Comparison of ENCODE assay signal across 35 cellular contexts in genomic region chrY:7041983-7042382, GRCh38.
DNase-seq lines count a peak whose midpoint lies in the region; ATAC-seq, FAIRE-seq and TF ChIP-seq lines count a peak whose summit lies in the region.
"Had no signal": no experiment of that assay in that cellular context is flagged by ENCODE, and none has a peak within 500 bp of the region (broad histone marks: within the 10 kb centered on the region; RNA-seq: fewer than 3 reads in every experiment).

No MANE protein-coding gene starts in this region.

- H3K27ac ChIP-seq in HepG2 (ENCODE audit: extremely low read length, insufficient read depth, low read length) = no peak overlapping the region
- H3K27ac ChIP-seq: 22Rv1; A549; BLaER1; BLaER1 treated with 17β-estradiol and CSF1 and Interleukin-3, amounts not matched to agents 10 nM and 100 nM; C4-2B had no signal

- no peaks in the 10 kb centered on the region for H3K79me2 ChIP-seq in HepG2 (ENCODE audit: insufficient read depth, low read length)

- H2AFZ ChIP-seq in HepG2 (ENCODE audit: low read length) = no peak overlapping the region

- H3K9ac ChIP-seq in HepG2 (ENCODE audit: insufficient read depth, low read depth, low read length) = no peak overlapping the region
- H3K9ac ChIP-seq: BLaER1; BLaER1 treated with 17β-estradiol and CSF1 and Interleukin-3, amounts not matched to agents 10 nM and 100 nM had no signal

- BruUV-seq in HepG2 (replicated peaks; lab: Mats Ljungman, UMichigan) = no TSS peak

- in situ Hi-C loops in HepG2 (cut with HindIII; ENCODE audit: extremely low pct_ligation_motif_present, low pct_unique_long_range_greater_than_20kb) = no loop called here

- H3K27me3 ChIP-seq in HepG2 (ENCODE audit: control insufficient read depth in 1 of 2, insufficient read depth in 2 of 2, low read length in 2 of 2) = no peaks in the 10 kb centered on the region
- H3K27me3 ChIP-seq: BE2C; BLaER1; BLaER1 treated with 17β-estradiol and CSF1 and Interleukin-3, amounts not matched to agents 10 nM and 100 nM had no signal

- CTCF ChIA-PET in HepG2 (lab: Yijun Ruan, JAX; ENCODE audit: low intra/inter-chr PET ratio, low total read pairs) = no interaction called here

- H3K27me3 Mint-ChIP-seq in central memory CD8-positive, alpha-beta T cell = no peaks in the 10 kb centered on the region
- H3K27me3 Mint-ChIP-seq: B cell; CD4-positive, alpha-beta T cell; CD4-positive, CD25-positive, alpha-beta regulatory T cell; CD8-positive, alpha-beta memory T cell had no signal

- WGBS in HepG2 (ENCODE audit: low lambda C conversion rate) = 33% methylated on average over 3 of the region's 4 CpGs

- no peak for TF ChIP-seq CTCF in HepG2 (CRISPR knock-in tag; IDR thresholded peaks at IDR 0.05)

- intact Hi-C loops in HepG2 (cut with micrococcal nuclease; ENCODE audit: unreplicated experiment) = loop anchor here (1.0 to 5.0 kb wide), 3 partner anchors 35 to 75 kb away; no protein-coding TSS in a partner anchor

- H3K27ac Mint-ChIP-seq in central memory CD8-positive, alpha-beta T cell (ENCODE audit: low read depth) = peak overlapping the region; percentile 90
- H3K27ac Mint-ChIP-seq: B cell; CD14-positive monocyte; CD4-positive, alpha-beta memory T cell; CD4-positive, alpha-beta T cell; CD4-positive, CD25-positive, alpha-beta regulatory T cell; CD8-positive, alpha-beta T cell had no signal

- H4K20me1 ChIP-seq in HepG2 (ENCODE audit: insufficient read depth, low read length) = no peaks in the 10 kb centered on the region
- H4K20me1 ChIP-seq: BLaER1; BLaER1 treated with 17β-estradiol and CSF1 and Interleukin-3, amounts not matched to agents 10 nM and 100 nM had no signal

- no peaks in the 10 kb centered on the region for H3K9me3 ChIP-seq in HepG2 (ENCODE audit: low read length)
- H3K9me3 ChIP-seq: A549; BE2C; BLaER1; BLaER1 treated with 17β-estradiol and CSF1 and Interleukin-3, amounts not matched to agents 10 nM and 100 nM; Caco-2 had no signal

- no peak for DNase-seq in central memory CD8-positive, alpha-beta T cell (ENCODE audit: low spot score in 2 of 2)
- DNase-seq in left lobe of liver (ENCODE audit: low spot score) = no peak
- DNase-seq in HepG2 (ENCODE audit: low spot score) = peak; percentile 15
- no peak for DNase-seq in SIG-M5 treated with dmso at 0.1 percent for 504 hours (lab: John Stamatoyannopoulos, UW; ENCODE audit: unreplicated experiment)
- no peak for DNase-seq in hypothalamus (lab: John Stamatoyannopoulos, UW)
- DNase-seq: 8988T; ACHN; AML-193; BE2C; C1 segment of cervical spinal cord; Caco-2; Calu3; CD4-positive, alpha-beta memory T cell; CD4-positive, alpha-beta T cell; CD4-positive, CD25-positive, alpha-beta regulatory T cell; CD8-positive, alpha-beta memory T cell; CD8-positive, alpha-beta T cell; COR-L47; DMS 273 treated with DMSO at 0.1 percent for 48 hours; DMS153; DMS53; DMS79; DMS79 treated with DMSO at 0.1 percent for 48 hours; DND-41; EL had no signal

- no peak for TF ChIP-seq EP300 in HepG2 (IDR thresholded peaks at IDR 0.05; ENCODE audit: low read depth in 2 of 2, low read length in 2 of 2)
- TF ChIP-seq EP300 in HepG2 (CRISPR knock-in tag; IDR thresholded peaks at IDR 0.05; ENCODE audit: borderline replicate concordance) = no peak

- no peak for ATAC-seq in central memory CD8-positive, alpha-beta T cell (replicated peaks; ENCODE audit: extremely low read depth, poor library complexity, severe bottlenecking)
- peak; percentile 76 for ATAC-seq in left lobe of liver
- ATAC-seq in HepG2 = no peak; the same call in 2 of the 3 replicates
- ATAC-seq in GM21529 (IDR thresholded peaks at IDR 0.05; ENCODE audit: unreplicated experiment) = no peak
- ATAC-seq: A549; CD8-positive, alpha-beta T cell had no signal

- H3K4me2 ChIP-seq in HepG2 (ENCODE audit: low read depth, low read length) = no peak overlapping the region
- H3K4me2 ChIP-seq: A549; BLaER1; BLaER1 treated with 17β-estradiol and CSF1 and Interleukin-3, amounts not matched to agents 10 nM and 100 nM had no signal

- no peak for TF ChIP-seq POLR2A in HepG2 (IDR thresholded peaks at IDR 0.05; ENCODE audit: insufficient read depth in 1 of 2, low read depth in 2 of 2, low read length in 2 of 2)

- no peaks in the 10 kb centered on the region for H3K9me3 Mint-ChIP-seq in central memory CD8-positive, alpha-beta T cell
- H3K9me3 Mint-ChIP-seq: CD4-positive, alpha-beta memory T cell; CD4-positive, alpha-beta T cell; CD4-positive, CD25-positive, alpha-beta regulatory T cell; CD8-positive, alpha-beta memory T cell; CD8-positive, alpha-beta T cell had no signal

- peaks cover 47% of the 10 kb centered on the region for H3K4me1 Mint-ChIP-seq in central memory CD8-positive, alpha-beta T cell
- H3K4me1 Mint-ChIP-seq: B cell; CD14-positive monocyte; CD4-positive, CD25-positive, alpha-beta regulatory T cell had no signal

- H3K4me3 Mint-ChIP-seq in central memory CD8-positive, alpha-beta T cell = peak overlapping the region; percentile 67
- H3K4me3 Mint-ChIP-seq: B cell; CD14-positive monocyte; CD4-positive, alpha-beta memory T cell; CD4-positive, alpha-beta T cell; CD8-positive, alpha-beta memory T cell; CD8-positive, alpha-beta T cell had no signal

- POLR2A ChIA-PET in HepG2 (lab: Yijun Ruan, JAX) = no interaction called here

- H3K36me3 ChIP-seq in HepG2 (replicated peaks in 1 of 2; ENCODE audit: control insufficient read depth in 1 of 2, insufficient read depth in 2 of 2, low read length in 2 of 2) = no peaks in the 10 kb centered on the region
- H3K36me3 ChIP-seq: BE2C; BLaER1; BLaER1 treated with 17β-estradiol and CSF1 and Interleukin-3, amounts not matched to agents 10 nM and 100 nM had no signal

- H3K4me3 ChIP-seq in HepG2 (replicated peaks in 1 of 3; ENCODE audit: insufficient read depth in 1 of 3, low read depth in 2 of 3, low read length in 3 of 3) = no peak overlapping the region
- H3K4me3 ChIP-seq: A549; BLaER1; BLaER1 treated with 17β-estradiol and CSF1 and Interleukin-3, amounts not matched to agents 10 nM and 100 nM had no signal

- no peak for TF ChIP-seq RAD21 in HepG2 (CRISPR knock-in tag; IDR thresholded peaks at IDR 0.05)

- H3K4me1 ChIP-seq in HepG2 (ENCODE audit: insufficient read depth, low read length) = peaks cover 34% of the 10 kb centered on the region
- H3K4me1 ChIP-seq: A549; BE2C; BLaER1; BLaER1 treated with 17β-estradiol and CSF1 and Interleukin-3, amounts not matched to agents 10 nM and 100 nM; Caco-2 had no signal

- FAIRE-seq in HepG2 (lab: Jason Lieb, UNC) = no peak
- FAIRE-seq: A204.1, A549, D721Med had no signal

- peaks cover 4% of the 10 kb centered on the region for H3K36me3 Mint-ChIP-seq in central memory CD8-positive, alpha-beta T cell (ENCODE audit: insufficient read depth)
- H3K36me3 Mint-ChIP-seq: CD14-positive monocyte; CD4-positive, alpha-beta memory T cell; CD4-positive, CD25-positive, alpha-beta regulatory T cell; CD8-positive, alpha-beta memory T cell; CD8-positive, alpha-beta T cell had no signal

TF ChIP-seq in HepG2, 621 proteins besides CTCF, POLR2A, EP300 and RAD21:
- TF ChIP-seq CBX2 (IDR thresholded peaks at IDR 0.05; ENCODE audit: low read depth, low read length) (no peak), CBX2 (CRISPR knock-in tag; IDR thresholded peaks at IDR 0.05; ENCODE audit: low read depth) (no peak), HNF4A (CRISPR knock-in tag; IDR thresholded peaks at IDR 0.05) (peak; percentile 58), HNF4G (IDR thresholded peaks at IDR 0.05; ENCODE audit: borderline replicate concordance, low read depth, low read length) (peak; percentile 39), HNF4G (CRISPR knock-in tag; IDR thresholded peaks at IDR 0.05; ENCODE audit: borderline replicate concordance, low read depth) (no peak)
